8 cellular contexts compared by ENCODE assay signal in the genomic region with DNA sequence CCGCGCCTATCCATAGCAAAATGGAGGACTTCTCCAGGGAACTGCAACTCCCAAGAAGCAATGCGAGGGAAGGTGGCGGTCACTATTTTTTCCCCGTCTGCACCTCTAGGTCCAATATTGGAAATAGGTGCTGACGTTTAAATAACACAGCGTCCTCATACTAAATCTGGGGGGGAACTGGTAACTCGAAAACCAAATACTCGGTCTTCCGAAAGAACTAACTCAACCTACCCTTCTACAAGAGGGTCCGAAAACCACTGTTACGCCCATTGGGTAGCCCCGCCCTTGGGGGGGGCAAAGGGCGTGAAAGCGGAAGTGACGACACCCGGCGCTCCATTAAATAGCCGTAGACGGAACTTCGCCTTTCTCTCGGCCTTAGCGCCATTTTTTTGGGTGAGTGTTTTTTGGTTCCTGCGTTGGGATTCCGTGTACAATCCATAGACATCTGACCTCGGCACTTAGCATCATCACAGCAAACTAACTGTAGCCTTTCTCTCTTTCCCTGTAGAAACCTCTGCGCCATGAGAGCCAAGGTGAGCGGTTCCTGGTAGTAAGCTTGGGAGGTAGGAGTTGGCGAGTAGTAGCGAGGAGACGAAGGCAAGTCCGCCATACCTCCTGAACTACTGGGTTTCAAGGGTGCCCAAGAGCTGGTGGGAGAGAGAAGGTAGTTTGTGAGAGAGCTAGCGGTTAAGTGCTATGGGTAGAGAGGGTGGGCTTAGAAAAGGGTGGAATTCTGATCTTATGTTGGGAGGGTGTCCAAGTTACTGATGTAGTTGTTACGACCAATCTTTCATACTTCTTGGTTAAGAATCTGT. TPM values are rescaled to one million over a fixed set of nuclear protein-coding genes. Genes with fewer than 3 reads are reported as not detected.
A peak's percentile ranks its signal among the peaks of the same experiment; 100 is the strongest.
DNase-seq lines count a peak whose midpoint lies in the region; ATAC-seq and TF ChIP-seq lines count a peak whose summit lies in the region.

A gene (plus strand): TSS at position 367 of the 815 bp plus-strand sequence.

- DNase-seq in D341Med (ENCODE audit: low spot score) (peak; percentile 84), Panc1 (ENCODE audit: low read depth, low spot score) (peak; percentile 94)
- peak; percentile 97 for DNase-seq in activated T-cell treated with anti-CD3 and anti-CD28 coated beads, Interleukin-2, amount 50 U/mL, for 24 hours
- peak; percentile 92 for DNase-seq in stimulated activated CD8-positive, alpha-beta memory T cell treated with anti-CD3 and anti-CD28 coated beads, Interleukin-7, amount 100 ng/mL, for 24 hours (ENCODE audit: low read depth)

- peak; percentile 42 for ATAC-seq in GM21576 (IDR thresholded peaks at IDR 0.05; ENCODE audit: unreplicated experiment)
- ATAC-seq in Panc1: peak; percentile 67
- ATAC-seq in esophagus mucosa: peak; percentile 69

- H3K36me3 Mint-ChIP-seq in activated T-cell treated with anti-CD3 and anti-CD28 coated beads, Interleukin-2, amount 50 U/mL, for 24 hours (ENCODE audit: low read depth): peaks cover 80% of the 10 kb centered on the region

- H3K4me3 Mint-ChIP-seq in activated T-cell treated with anti-CD3 and anti-CD28 coated beads, Interleukin-2, amount 50 U/mL, for 24 hours: peak within 1 kb of the TSS; percentile 96

- H3K4me1 Mint-ChIP-seq in activated T-cell treated with anti-CD3 and anti-CD28 coated beads, Interleukin-2, amount 50 U/mL, for 24 hours (ENCODE audit: low read depth): peaks cover 45% of the 10 kb centered on the region

- H3K4me1 ChIP-seq in KMS-11 (ENCODE audit: low read depth, poor library complexity, severe bottlenecking) (peaks cover 23% of the 10 kb centered on the region), Panc1 (ENCODE audit: control insufficient read depth, insufficient read depth, low read length) (peaks cover 30% of the 10 kb centered on the region), muscle layer of colon (ENCODE audit: insufficient read depth, low read length) (peaks cover 20% of the 10 kb centered on the region)

- H2AFZ ChIP-seq in KMS-11 (ENCODE audit: low read depth): peak within 1 kb of the TSS; percentile 68

- BruUV-seq in Panc1 (replicated peaks; lab: Mats Ljungman, UMichigan): TSS peak; percentile 99

- H4K20me1 ChIP-seq in KMS-11 (ENCODE audit: insufficient read depth): no peaks in the 10 kb centered on the region

- H3K27me3 ChIP-seq in KMS-11 (ENCODE audit: insufficient read depth, low read depth) (no peaks in the 10 kb centered on the region), Panc1 (ENCODE audit: control insufficient read depth, insufficient read depth, low read length) (no peaks in the 10 kb centered on the region), muscle layer of colon (ENCODE audit: control insufficient read depth in 1 of 2, insufficient read depth in 2 of 2, low read length in 2 of 2) (no peaks in the 10 kb centered on the region)

- in situ Hi-C loops in Panc1 (cut with HindIII; ENCODE audit: low pct_unique_long_range_greater_than_20kb, low sequenced_read_pairs): no loop called here

- H3K9ac ChIP-seq in KMS-11: peak within 1 kb of the TSS; percentile 95
- peak within 1 kb of the TSS; percentile 99 for H3K9ac ChIP-seq in muscle layer of colon (ENCODE audit: low read length)

- H3K27ac ChIP-seq in KMS-11: peak within 1 kb of the TSS; percentile 93
- H3K27ac ChIP-seq in Panc1 (ENCODE audit: low read length): peak within 1 kb of the TSS; percentile 95
- H3K27ac ChIP-seq in muscle layer of colon (ENCODE audit: low read depth, low read length): peak within 1 kb of the TSS; percentile 94

- peak within 1 kb of the TSS; percentile 80 for H3K4me2 ChIP-seq in KMS-11

- H3K36me3 ChIP-seq in KMS-11 (ENCODE audit: insufficient read depth): peaks cover 18% of the 10 kb centered on the region; the same call in 1 of the 2 replicates
- H3K36me3 ChIP-seq in Panc1 (ENCODE audit: control insufficient read depth, insufficient read depth, low read length): peaks cover 18% of the 10 kb centered on the region
- peaks cover 48% of the 10 kb centered on the region for H3K36me3 ChIP-seq in muscle layer of colon (ENCODE audit: insufficient read depth, low read length)

- H3K9me3 ChIP-seq in Panc1 (ENCODE audit: control insufficient read depth, insufficient read depth, low read depth, low read length) (no peaks in the 10 kb centered on the region), muscle layer of colon (ENCODE audit: low read length) (no peaks in the 10 kb centered on the region)

- peak within 1 kb of the TSS; percentile 100 for H3K27ac Mint-ChIP-seq in activated T-cell treated with anti-CD3 and anti-CD28 coated beads, Interleukin-2, amount 50 U/mL, for 24 hours

- peaks cover 15% of the 10 kb centered on the region for H3K79me2 ChIP-seq in KMS-11 (ENCODE audit: insufficient read depth, low read depth)

- no peaks in the 10 kb centered on the region for H3K27me3 Mint-ChIP-seq in activated T-cell treated with anti-CD3 and anti-CD28 coated beads, Interleukin-2, amount 50 U/mL, for 24 hours

- intact Hi-C loops in Panc1 (cut with micrococcal nuclease; ENCODE audit: unreplicated experiment): loop anchor here (5.0 to 10.0 kb wide), 2 partner anchors 41 to 72 kb away; a partner anchor contains a TSS

- H3K4me3 ChIP-seq in KMS-11 (IDR thresholded peaks at IDR 0.05; ENCODE audit: insufficient read depth, low read depth, low read length) (peak within 1 kb of the TSS; percentile 42), Panc1 (ENCODE audit: low read depth in 2 of 2, low read length in 2 of 2) (peak within 1 kb of the TSS; percentile 69 to 100), muscle layer of colon (ENCODE audit: low read depth in 1 of 2, low read length in 2 of 2) (peak within 1 kb of the TSS; percentile 43 to 96)

- CTCF ChIA-PET in Panc1 (lab: Charles Lee): no interaction called here

- H3K9me3 Mint-ChIP-seq in activated T-cell treated with anti-CD3 and anti-CD28 coated beads, Interleukin-2, amount 50 U/mL, for 24 hours: no peaks in the 10 kb centered on the region

- POLR2A ChIA-PET in Panc1 (lab: Charles Lee): interaction anchor here (0.6 to 0.7 kb wide), 4 partner anchors 15 to 44 kb away, joined by 4 to 7 read pairs (median 6); no protein-coding TSS in a partner anchor

- TF ChIP-seq CTCF in KMS-11 (conservative IDR thresholded peaks at IDR 0.05; ENCODE audit: low read depth, low read length) (no peak; the same call in 1 of the 2 replicates), Panc1 (IDR thresholded peaks at IDR 0.05) (no peak)

RNA-seq across cellular contexts. Expression of the gene that starts here (rescaled TPM):
- total RNA-seq in Panc1 (2021; ENCODE audit: unreplicated experiment): 2,264 TPM
- polyA plus RNA-seq in Panc1 (2012; ENCODE audit: insufficient read length): 5,429 TPM
- 4,992 TPM for total RNA-seq in esophagus mucosa

Comparison
In these comparisons a context has a peak if more than half of its experiments do, and no peak if none do; other contexts are left out.
1. Peak in every context shown above with its lines: DNase-seq, ATAC-seq, H3K4me3 ChIP-seq and H3K27ac ChIP-seq.